ENCODE assay signal across 23 cellular contexts in the genomic region with DNA sequence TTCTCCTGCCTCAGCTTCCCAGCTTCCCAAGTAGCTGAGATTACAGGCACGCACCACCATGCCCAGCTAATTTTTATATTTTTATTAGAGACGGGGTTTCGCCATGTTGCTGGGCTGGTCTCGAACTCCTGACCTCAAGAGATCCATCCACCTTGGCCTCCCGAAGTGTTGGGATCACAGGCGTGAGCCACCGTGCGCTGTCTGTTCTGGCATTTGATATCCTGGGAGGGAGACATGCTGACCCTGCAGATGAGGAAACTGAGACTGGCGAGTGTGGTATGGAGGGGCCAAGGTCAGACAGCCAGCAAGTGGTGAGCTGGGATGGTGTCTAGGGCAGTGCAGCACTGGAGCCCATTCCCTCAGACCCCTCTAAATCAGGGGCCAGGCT.
"Had no signal": no experiment of that assay in that cellular context is flagged by ENCODE, and none has a peak within 500 bp of the region (broad histone marks: within the 10 kb centered on the region; RNA-seq: fewer than 3 reads in every experiment).

No MANE protein-coding gene starts in this region.

- H3K27ac Mint-ChIP-seq: activated CD4-positive, alpha-beta memory T cell treated with anti-CD3 and anti-CD28 coated beads for 36 hours; activated CD8-positive, alpha-beta memory T cell treated with anti-CD3 and anti-CD28 coated beads, Interleukin-2, amount 10 ng/mL, durations not matched to agents 7 days and 5 days; immature natural killer cell; mesothelial cell of epicardium had no signal

- H3K36me3 ChIP-seq: uterus had no signal

- H3K27me3 ChIP-seq: foreskin keratinocyte, stomach, uterus had no signal

- H3K36me3 Mint-ChIP-seq: activated CD4-positive, alpha-beta memory T cell treated with anti-CD3 and anti-CD28 coated beads for 36 hours; activated CD8-positive, alpha-beta memory T cell treated with anti-CD3 and anti-CD28 coated beads, Interleukin-2, amount 10 ng/mL, durations not matched to agents 7 days and 5 days; activated naive CD4-positive, alpha-beta T cell treated with anti-CD3 and anti-CD28 coated beads, Interleukin-2, amount 50 U/mL, for 72 hours; immature natural killer cell had no signal

- H3K27ac ChIP-seq: foreskin keratinocyte, psoas muscle, SK-N-MC, stomach, thoracic aorta, uterus had no signal

- H3K9me3 Mint-ChIP-seq: activated CD4-positive, alpha-beta memory T cell treated with anti-CD3 and anti-CD28 coated beads for 36 hours; activated naive CD4-positive, alpha-beta T cell treated with anti-CD3 and anti-CD28 coated beads, Interleukin-2, amount 50 U/mL, for 72 hours; activated T-cell treated with anti-CD3 and anti-CD28 coated beads, Interleukin-2, amount 50 U/mL, for 4 hours; brain; central memory CD8-positive, alpha-beta T cell; immature natural killer cell; mesothelial cell of epicardium had no signal

- H3K4me3 ChIP-seq: lung, psoas muscle, SK-N-MC, stomach, thoracic aorta, uterus had no signal

- DNase-seq: activated CD4-positive, alpha-beta memory T cell treated with anti-CD3 and anti-CD28 coated beads for 36 hours; activated CD4-positive, alpha-beta T cell treated with anti-CD3 and anti-CD28 coated beads for 1 hour; activated CD8-positive, alpha-beta memory T cell treated with anti-CD3 and anti-CD28 coated beads, Interleukin-2, amount 10 ng/mL, durations not matched to agents 7 days and 5 days; activated effector memory CD4-positive, alpha-beta T cell treated with Interleukin-2 at 50 U/mL for 16 hours; activated T-cell treated with anti-CD3 and anti-CD28 coated beads, Interleukin-2, amount 50 U/mL, for 4 hours; cortex of kidney; effector CD8-positive, alpha-beta T cell; foreskin keratinocyte; immature natural killer cell; left cardiac atrium; occipital lobe; stimulated activated CD4-positive, alpha-beta T cell treated with anti-CD3 and anti-CD28 coated beads, Interleukin-12 subunit alpha, Interleukin-12 subunit beta, amount 100 ng/mL, for 4 hours; stimulated activated CD4-positive, alpha-beta T cell treated with anti-CD3 and anti-CD28 coated beads, Interleukin-2, amount 100 ng/mL, for 24 hours; stomach; uterus had no signal

- H3K4me1 Mint-ChIP-seq: activated CD8-positive, alpha-beta memory T cell treated with anti-CD3 and anti-CD28 coated beads, Interleukin-2, amount 10 ng/mL, durations not matched to agents 7 days and 5 days; central memory CD8-positive, alpha-beta T cell; immature natural killer cell had no signal

- ATAC-seq: activated CD8-positive, alpha-beta memory T cell treated with anti-CD3 and anti-CD28 coated beads, Interleukin-2, amount 10 ng/mL, durations not matched to agents 7 days and 5 days; activated naive CD4-positive, alpha-beta T cell treated with anti-CD3 and anti-CD28 coated beads, Interleukin-2, amount 50 U/mL, for 72 hours; activated T-cell treated with anti-CD3 and anti-CD28 coated beads, Interleukin-2, amount 50 U/mL, for 4 hours; foreskin keratinocyte; psoas muscle had no signal

- H3K4me1 ChIP-seq: psoas muscle, uterus had no signal

- H3K27me3 Mint-ChIP-seq: activated CD4-positive, alpha-beta memory T cell treated with anti-CD3 and anti-CD28 coated beads for 36 hours; activated CD8-positive, alpha-beta memory T cell treated with anti-CD3 and anti-CD28 coated beads, Interleukin-2, amount 10 ng/mL, durations not matched to agents 7 days and 5 days; brain; central memory CD8-positive, alpha-beta T cell had no signal

- H3K9me3 ChIP-seq: psoas muscle, stomach, thoracic aorta, uterus had no signal

- H3K4me3 Mint-ChIP-seq: activated CD4-positive, alpha-beta memory T cell treated with anti-CD3 and anti-CD28 coated beads for 36 hours; activated CD8-positive, alpha-beta memory T cell treated with anti-CD3 and anti-CD28 coated beads, Interleukin-2, amount 10 ng/mL, durations not matched to agents 7 days and 5 days; activated T-cell treated with anti-CD3 and anti-CD28 coated beads, Interleukin-2, amount 50 U/mL, for 4 hours; brain; central memory CD8-positive, alpha-beta T cell; immature natural killer cell; mesothelial cell of epicardium had no signal
